In the genomic region with DNA sequence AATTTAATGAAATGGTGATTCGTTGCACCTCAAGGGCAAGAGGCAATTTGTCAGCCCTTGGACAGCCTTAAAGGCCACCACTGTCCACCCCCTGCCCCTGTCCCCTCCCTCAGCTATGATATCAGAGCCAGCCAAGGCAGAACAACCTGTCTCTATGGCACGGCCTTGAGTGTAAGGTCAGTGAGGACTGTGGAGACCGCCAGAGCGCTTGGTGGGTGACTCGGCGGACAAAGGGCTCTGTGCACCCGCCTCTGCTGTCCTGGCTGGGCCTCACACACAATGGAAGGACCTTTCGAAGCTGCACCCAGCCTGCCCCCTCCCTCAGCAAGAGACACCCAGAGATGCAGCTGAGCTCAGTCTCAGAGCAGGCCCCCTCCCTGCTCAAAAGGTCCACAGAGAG, we compare ENCODE assay signal across 22 cellular contexts. TPM values are rescaled to one million over a fixed set of nuclear protein-coding genes. Genes with fewer than 3 reads are reported as not detected.
"Had no signal": no experiment of that assay in that cellular context is flagged by ENCODE, and none has a peak within 500 bp of the region (broad histone marks: within the 10 kb centered on the region; RNA-seq: fewer than 3 reads in every experiment).

No MANE protein-coding gene starts in this region.

- H3K27ac ChIP-seq: ascending aorta, spleen, thoracic aorta, upper lobe of right lung, VCaP had no signal

- FAIRE-seq: colon, endothelial cell of umbilical vein, frontal cortex had no signal

- H3K36me3 Mint-ChIP-seq: activated naive CD4-positive, alpha-beta T cell treated with anti-CD3 and anti-CD28 coated beads, Interleukin-2, amount 50 U/mL, for 72 hours had no signal

- H3K4me3 Mint-ChIP-seq: activated CD4-positive, alpha-beta T cell treated with anti-CD3 and anti-CD28 coated beads, Interleukin-2, amount 10 ng/mL, durations not matched to agents 24 days and 14 days; activated CD8-positive, alpha-beta T cell treated with anti-CD3 and anti-CD28 coated beads, Interleukin-2, amount 10 ng/mL, durations not matched to agents 7 days and 5 days; nephron progenitor cell had no signal

- ATAC-seq: activated CD4-positive, CD25-positive, alpha-beta regulatory T cell treated with anti-CD3 and anti-CD28 coated beads, Interleukin-2, amount 50 U/mL, for 24 hours; activated CD8-positive, alpha-beta T cell treated with anti-CD3 and anti-CD28 coated beads, Interleukin-2, amount 10 ng/mL, durations not matched to agents 7 days and 5 days; activated naive CD4-positive, alpha-beta T cell treated with anti-CD3 and anti-CD28 coated beads, Interleukin-2, amount 50 U/mL, for 72 hours; esophagus mucosa; left ventricle myocardium superior; upper lobe of right lung had no signal

- H3K27me3 ChIP-seq: adrenal gland, ascending aorta, upper lobe of right lung had no signal

- H3K27ac Mint-ChIP-seq: activated CD4-positive, alpha-beta T cell treated with anti-CD3 and anti-CD28 coated beads, Interleukin-2, amount 10 ng/mL, durations not matched to agents 24 days and 14 days; activated CD8-positive, alpha-beta T cell treated with anti-CD3 and anti-CD28 coated beads, Interleukin-2, amount 10 ng/mL, durations not matched to agents 7 days and 5 days had no signal

- H3K4me3 ChIP-seq: adrenal gland, ascending aorta, spleen, thoracic aorta, upper lobe of right lung had no signal

- H3K9me3 ChIP-seq: adrenal gland, ascending aorta, spleen, thoracic aorta, upper lobe of right lung had no signal

- H3K4me1 ChIP-seq: upper lobe of right lung had no signal

- DNase-seq: activated CD4-positive, alpha-beta T cell treated with anti-CD3 and anti-CD28 coated beads, Interleukin-2, amount 10 ng/mL, durations not matched to agents 24 days and 14 days; activated CD8-positive, alpha-beta T cell treated with anti-CD3 and anti-CD28 coated beads, Interleukin-2, amount 10 ng/mL, durations not matched to agents 7 days and 5 days; central memory CD4-positive, alpha-beta T cell; effector memory CD4-positive, alpha-beta T cell; glutamatergic neuron; hippocampal formation; left ventricle myocardium superior; nephron progenitor cell; spleen; stimulated activated CD4-positive, alpha-beta T cell treated with anti-CD3 and anti-CD28 coated beads, Interleukin-4, amount 100 ng/mL, for 24 hours; stimulated activated naive CD4-positive, alpha-beta T cell treated with Interleukin-2 at 50 U/mL for 16 hours; upper lobe of right lung had no signal

- H3K36me3 ChIP-seq: adrenal gland, ascending aorta, spleen, thoracic aorta, upper lobe of right lung had no signal

- H3K9me3 Mint-ChIP-seq: activated CD4-positive, alpha-beta T cell treated with anti-CD3 and anti-CD28 coated beads, Interleukin-2, amount 10 ng/mL, durations not matched to agents 24 days and 14 days; activated naive CD4-positive, alpha-beta T cell treated with anti-CD3 and anti-CD28 coated beads, Interleukin-2, amount 50 U/mL, for 72 hours; nephron progenitor cell had no signal

RNA-seq across cellular contexts. Expression of a gene that starts 50.6 kb away (rescaled TPM):
- total RNA-seq: activated CD8-positive, alpha-beta T cell treated with anti-CD3 and anti-CD28 coated beads, Interleukin-2, amount 10 ng/mL, durations not matched to agents 7 days and 5 days had no signal
